ENCODE assay signal across 8 cellular contexts in the genomic region with DNA sequence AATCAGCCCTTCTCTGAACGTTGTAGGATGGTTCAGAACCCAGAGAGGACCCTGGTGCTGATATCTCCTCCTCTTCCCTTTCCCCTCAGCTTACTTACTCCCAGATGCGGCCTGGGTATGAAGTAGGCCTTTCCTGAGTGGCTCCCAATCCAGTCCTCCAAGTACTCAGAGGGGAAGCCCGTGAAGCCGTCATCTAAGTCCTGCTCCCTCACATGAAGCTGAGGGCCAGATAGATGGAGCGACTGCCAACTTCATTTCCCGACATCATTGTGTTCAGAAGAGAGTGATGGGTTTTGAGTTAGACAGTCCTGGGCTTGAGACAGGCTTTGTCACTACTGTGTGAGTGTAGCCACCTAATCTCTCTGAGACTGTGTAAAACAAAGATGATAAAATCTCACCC. TPM values are rescaled to one million over a fixed set of nuclear protein-coding genes. Genes with fewer than 3 reads are reported as not detected.
DNase-seq lines count a peak whose midpoint lies in the region; ATAC-seq lines count a peak whose summit lies in the region.

No MANE protein-coding gene starts in this region.

- CTCF ChIA-PET in activated CD8-positive, alpha-beta T cell treated with anti-CD3 and anti-CD28 coated beads, Interleukin-2, amount 10 ng/mL, durations not matched to agents 7 days and 5 days (lab: Charles Lee): interaction anchor here (0.6 to 5.3 kb wide), 18 partner anchors 9 to 424 kb away, joined by 3 to 80 read pairs (median 10); a partner anchor contains a TSS

- DNase-seq in DMS53 (lab: John Stamatoyannopoulos, UW) (peak; percentile 58), DMS53 treated with DMSO at 0.1 percent for 48 hours (lab: John Stamatoyannopoulos, UW; ENCODE audit: unreplicated experiment) (no peak), globus pallidus (ENCODE audit: low spot score) (peak; percentile 16), GM19238 (ENCODE audit: insufficient read length, low spot score) (no peak), HT-29 (ENCODE audit: low spot score) (no peak)
- DNase-seq in activated CD8-positive, alpha-beta T cell treated with anti-CD3 and anti-CD28 coated beads, Interleukin-2, amount 10 ng/mL, durations not matched to agents 7 days and 5 days: no peak
- DNase-seq in stimulated activated effector memory CD8-positive, alpha-beta T cell treated with anti-CD3 and anti-CD28 coated beads, Interleukin-12 subunit alpha, Interleukin-12 subunit beta, amount 100 ng/mL, for 72 hours (ENCODE audit: low spot score in 2 of 2): no peak

- ATAC-seq in activated CD8-positive, alpha-beta T cell treated with anti-CD3 and anti-CD28 coated beads, Interleukin-2, amount 10 ng/mL, durations not matched to agents 7 days and 5 days: no peak
- ATAC-seq in stimulated activated effector memory CD8-positive, alpha-beta T cell treated with anti-CD3 and anti-CD28 coated beads, Interleukin-12 subunit alpha, Interleukin-12 subunit beta, amount 100 ng/mL, for 72 hours: peak; percentile 47
- no peak for ATAC-seq in GM18519 (IDR thresholded peaks at IDR 0.05; ENCODE audit: low FRiP score, unreplicated experiment)

- peaks cover 9% of the 10 kb centered on the region for H3K36me3 Mint-ChIP-seq in activated CD8-positive, alpha-beta T cell treated with anti-CD3 and anti-CD28 coated beads, Interleukin-2, amount 10 ng/mL, durations not matched to agents 7 days and 5 days (ENCODE audit: low read depth)
- H3K36me3 Mint-ChIP-seq in stimulated activated effector memory CD8-positive, alpha-beta T cell treated with anti-CD3 and anti-CD28 coated beads, Interleukin-12 subunit alpha, Interleukin-12 subunit beta, amount 100 ng/mL, for 72 hours: peaks cover 12% of the 10 kb centered on the region

- H3K27me3 Mint-ChIP-seq in activated CD8-positive, alpha-beta T cell treated with anti-CD3 and anti-CD28 coated beads, Interleukin-2, amount 10 ng/mL, durations not matched to agents 7 days and 5 days (ENCODE audit: low read depth): no peaks in the 10 kb centered on the region

- peaks cover 43% of the 10 kb centered on the region for H3K4me1 Mint-ChIP-seq in activated CD8-positive, alpha-beta T cell treated with anti-CD3 and anti-CD28 coated beads, Interleukin-2, amount 10 ng/mL, durations not matched to agents 7 days and 5 days (ENCODE audit: low read depth)
- peaks cover 31% of the 10 kb centered on the region for H3K4me1 Mint-ChIP-seq in stimulated activated effector memory CD8-positive, alpha-beta T cell treated with anti-CD3 and anti-CD28 coated beads, Interleukin-12 subunit alpha, Interleukin-12 subunit beta, amount 100 ng/mL, for 72 hours

- H3K27ac Mint-ChIP-seq in activated CD8-positive, alpha-beta T cell treated with anti-CD3 and anti-CD28 coated beads, Interleukin-2, amount 10 ng/mL, durations not matched to agents 7 days and 5 days: peak overlapping the region; percentile 84
- H3K27ac Mint-ChIP-seq in stimulated activated effector memory CD8-positive, alpha-beta T cell treated with anti-CD3 and anti-CD28 coated beads, Interleukin-12 subunit alpha, Interleukin-12 subunit beta, amount 100 ng/mL, for 72 hours: peak overlapping the region; percentile 92

- no peaks in the 10 kb centered on the region for H3K9me3 Mint-ChIP-seq in activated CD8-positive, alpha-beta T cell treated with anti-CD3 and anti-CD28 coated beads, Interleukin-2, amount 10 ng/mL, durations not matched to agents 7 days and 5 days (ENCODE audit: insufficient read depth)
- H3K9me3 Mint-ChIP-seq in stimulated activated effector memory CD8-positive, alpha-beta T cell treated with anti-CD3 and anti-CD28 coated beads, Interleukin-12 subunit alpha, Interleukin-12 subunit beta, amount 100 ng/mL, for 72 hours: no peaks in the 10 kb centered on the region

- POLR2A ChIA-PET in activated CD8-positive, alpha-beta T cell treated with anti-CD3 and anti-CD28 coated beads, Interleukin-2, amount 10 ng/mL, durations not matched to agents 7 days and 5 days (lab: Charles Lee): interaction anchor here (0.6 to 2.2 kb wide), 5 partner anchors 16 to 72 kb away, joined by 3 to 14 read pairs (median 3); no protein-coding TSS in a partner anchor

- H3K4me3 Mint-ChIP-seq in activated CD8-positive, alpha-beta T cell treated with anti-CD3 and anti-CD28 coated beads, Interleukin-2, amount 10 ng/mL, durations not matched to agents 7 days and 5 days: peak overlapping the region; percentile 80
- peak overlapping the region; percentile 81 for H3K4me3 Mint-ChIP-seq in stimulated activated effector memory CD8-positive, alpha-beta T cell treated with anti-CD3 and anti-CD28 coated beads, Interleukin-12 subunit alpha, Interleukin-12 subunit beta, amount 100 ng/mL, for 72 hours

RNA-seq across cellular contexts. Expression of a gene that starts 2.7 kb away (rescaled TPM):
- total RNA-seq in activated CD8-positive, alpha-beta T cell treated with anti-CD3 and anti-CD28 coated beads, Interleukin-2, amount 10 ng/mL, durations not matched to agents 7 days and 5 days: 10 to 100 TPM; 11.0 to 11.1 TPM
- total RNA-seq in HT-29 (2014; rRNA removed; shearing (Covaris generic)): 2.1 and 2.4 TPM in 2 replicates

RNA-seq across cellular contexts. Expression of a gene that starts 25.0 kb away (rescaled TPM):
- total RNA-seq in activated CD8-positive, alpha-beta T cell treated with anti-CD3 and anti-CD28 coated beads, Interleukin-2, amount 10 ng/mL, durations not matched to agents 7 days and 5 days: 10 to 100 TPM; 56.8 to 57.8 TPM
- total RNA-seq in HT-29 (2014; rRNA removed; shearing (Covaris generic)): 39.4 and 46.9 TPM in 2 replicates

Comparison
In these comparisons a context has a peak if more than half of its experiments do, and no peak if none do; other contexts are left out.
1. DNase-seq: peak in DMS53 (single experiment) and globus pallidus (single experiment); none in DMS53 treated with DMSO at 0.1 percent for 48 hours (single experiment), activated CD8-positive, alpha-beta T cell treated with anti-CD3 and anti-CD28 coated beads, Interleukin-2, amount 10 ng/mL, durations not matched to agents 7 days and 5 days (single experiment), stimulated activated effector memory CD8-positive, alpha-beta T cell treated with anti-CD3 and anti-CD28 coated beads, Interleukin-12 subunit alpha, Interleukin-12 subunit beta, amount 100 ng/mL, for 72 hours (0 of 2), GM19238 (single experiment) and HT-29 (single experiment).